ENCODE assay signal across 27 cellular contexts in the genomic region with DNA sequence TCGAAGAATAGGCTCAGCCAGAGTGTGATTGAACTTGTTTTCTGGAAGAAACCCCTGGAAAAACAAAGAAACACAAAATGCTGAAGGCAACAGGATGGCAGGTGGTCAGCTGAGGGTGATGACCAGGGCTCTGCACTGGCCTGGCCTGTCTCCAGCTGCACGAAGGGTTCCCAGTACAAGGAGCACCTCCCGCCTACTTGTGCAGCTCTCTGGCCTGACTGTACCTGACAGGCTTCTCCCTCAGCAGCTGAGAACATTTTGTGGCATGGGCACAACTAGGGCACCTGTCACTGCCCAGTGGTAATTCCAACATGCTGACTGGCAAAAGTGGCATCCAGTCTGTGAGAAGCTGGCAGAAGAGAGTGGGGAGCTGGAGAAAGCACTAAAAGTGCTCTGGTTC. TPM values are rescaled to one million over a fixed set of nuclear protein-coding genes. Genes with fewer than 3 reads are reported as not detected.
"Had no signal": no experiment of that assay in that cellular context is flagged by ENCODE, and none has a peak within 500 bp of the region (broad histone marks: within the 10 kb centered on the region; RNA-seq: fewer than 3 reads in every experiment).

No MANE protein-coding gene starts in this region.

- FAIRE-seq: endothelial cell of umbilical vein, islet of Langerhans had no signal

- H3K27me3 ChIP-seq: breast epithelium, dorsolateral prefrontal cortex, left lung, sigmoid colon, stomach, thyroid gland, upper lobe of left lung had no signal

- H3K9me3 ChIP-seq: breast epithelium, left lung, mucosa of descending colon, sigmoid colon, stomach, thyroid gland, upper lobe of left lung had no signal

- ATAC-seq: activated CD8-positive, alpha-beta T cell treated with anti-CD3 and anti-CD28 coated beads for 36 hours; activated naive CD4-positive, alpha-beta T cell treated with anti-CD3 and anti-CD28 coated beads, Interleukin-2, amount 50 U/mL, for 72 hours; activated T-cell treated with anti-CD3 and anti-CD28 coated beads, Interleukin-2, amount 50 U/mL, for 4 hours; activated T-helper 17 cell treated with anti-CD3 and anti-CD28 coated beads, Interleukin-2, amount 50 U/mL, for 72 hours; left lung; mucosa of descending colon; stimulated activated naive B cell treated with anti-CD40 and anti-IgM and Interleukin-4, amounts not matched to agents 10 μg/mL and 1 μg/mL and 100 μg/mL, for 72 hours had no signal

- H3K4me1 ChIP-seq: left lung, sigmoid colon, thyroid gland had no signal

- H3K27ac ChIP-seq: breast epithelium, coronary artery, left lung, sigmoid colon, stomach, thyroid gland, upper lobe of left lung had no signal

- H3K4me3 ChIP-seq: breast epithelium, coronary artery, dorsolateral prefrontal cortex, left lung, mucosa of descending colon, sigmoid colon, stomach, thyroid gland, upper lobe of left lung had no signal

- DNase-seq: activated CD4-positive, alpha-beta T cell treated with anti-CD3 and anti-CD28 coated beads, Interleukin-2, amount 10 ng/mL, durations not matched to agents 7 days and 5 days; activated CD4-positive, CD25-positive, alpha-beta regulatory T cell treated with anti-CD3 and anti-CD28 coated beads, Interleukin-2, amount 50 U/mL, for 72 hours; activated CD8-positive, alpha-beta T cell treated with anti-CD3 and anti-CD28 coated beads for 36 hours; activated gamma-delta T cell treated with Interleukin-2 at 50 U/mL for 16 hours; activated T-cell treated with anti-CD3 and anti-CD28 coated beads, Interleukin-2, amount 50 U/mL, for 4 hours; foreskin fibroblast; left lung; mucosa of descending colon; sigmoid colon; stimulated activated CD4-positive, alpha-beta T cell treated with anti-CD3 and anti-CD28 coated beads, Interleukin-15, amount 100 ng/mL, for 24 hours; stimulated activated CD4-positive, alpha-beta T cell treated with anti-CD3 and anti-CD28 coated beads, Interleukin-2, amount 100 ng/mL, for 24 hours; stimulated activated naive B cell treated with anti-CD40 and anti-IgM and Interleukin-4, amounts not matched to agents 10 μg/mL and 1 μg/mL and 100 μg/mL, for 72 hours; stomach; SW 1271; T1000; thyroid gland had no signal

RNA-seq across cellular contexts. Expression of a gene that starts 38.8 kb away (rescaled TPM):
- total RNA-seq: activated CD4-positive, alpha-beta T cell treated with anti-CD3 and anti-CD28 coated beads, Interleukin-2, amount 10 ng/mL, durations not matched to agents 7 days and 5 days; activated CD8-positive, alpha-beta T cell treated with anti-CD3 and anti-CD28 coated beads for 36 hours; activated T-cell treated with anti-CD3 and anti-CD28 coated beads, Interleukin-2, amount 50 U/mL, for 4 hours; activated T-helper 17 cell treated with anti-CD3 and anti-CD28 coated beads, Interleukin-2, amount 50 U/mL, for 72 hours; endothelial cell of umbilical vein; mesenteric fat pad; osteoblast; renal cortical epithelial cell had no signal
